ENCODE assay signal across 9 cellular contexts in genomic region chr3:15794303-15794771, GRCh38. TPM values are rescaled to one million over a fixed set of nuclear protein-coding genes. Genes with fewer than 3 reads are reported as not detected.
A peak's percentile ranks its signal among the peaks of the same experiment; 100 is the strongest.
DNase-seq lines count a peak whose midpoint lies in the region; ATAC-seq and TF ChIP-seq lines count a peak whose summit lies in the region.
"Had no signal": no experiment of that assay in that cellular context is flagged by ENCODE, and none has a peak within 500 bp of the region (broad histone marks: within the 10 kb centered on the region; RNA-seq: fewer than 3 reads in every experiment).

No MANE protein-coding gene starts in this region.

- POLR2A ChIA-PET in activated CD4-positive, alpha-beta memory T cell treated with anti-CD3 and anti-CD28 coated beads, Interleukin-2, amount 10 ng/mL, durations not matched to agents 7 days and 5 days (lab: Charles Lee), result interaction anchor here (1.4 to 1.5 kb wide), 2 partner anchors 11 to 17 kb away, joined by 3 to 4 read pairs; no protein-coding TSS in a partner anchor

- TF ChIP-seq CTCF in Calu3 (IDR thresholded peaks at IDR 0.05; ENCODE audit: unreplicated experiment) (no peak), lower lobe of right lung (IDR thresholded peaks at IDR 0.05) (no peak)

- H3K9me3 ChIP-seq in lower lobe of right lung, result no peaks in the 10 kb centered on the region

- no TSS peak for BruUV-seq in Calu3 (replicated peaks; lab: Mats Ljungman, UMichigan)

- ATAC-seq in HG03175 (IDR thresholded peaks at IDR 0.05; ENCODE audit: unreplicated experiment) (peak; percentile 38), lower lobe of right lung (peak; percentile 24 to 39), GM19324 (IDR thresholded peaks at IDR 0.05; ENCODE audit: low FRiP score, unreplicated experiment) (no peak), GM19397 (IDR thresholded peaks at IDR 0.05; ENCODE audit: unreplicated experiment) (no peak)
- ATAC-seq: HCT116 had no signal

- CTCF ChIA-PET in Calu3 (lab: Charles Lee), result no interaction called here
- CTCF ChIA-PET in activated CD4-positive, alpha-beta memory T cell treated with anti-CD3 and anti-CD28 coated beads, Interleukin-2, amount 10 ng/mL, durations not matched to agents 7 days and 5 days (lab: Charles Lee), result interaction anchor here (1.0 to 1.9 kb wide), 3 partner anchors 14 to 23 kb away, joined by 3 to 5 read pairs (median 4); no protein-coding TSS in a partner anchor

- no peaks in the 10 kb centered on the region for H3K36me3 ChIP-seq in lower lobe of right lung

- intact Hi-C loops in Calu3 (cut with micrococcal nuclease; ENCODE audit: unreplicated experiment) (no loop called here), lower lobe of right lung (cut with DNase I) (no loop called here)

- H3K4me1 ChIP-seq in lower lobe of right lung, result peaks cover 38% of the 10 kb centered on the region

- no peak overlapping the region for H3K27ac Mint-ChIP-seq in Calu3 (ENCODE audit: unreplicated experiment)
- H3K27ac Mint-ChIP-seq in activated CD4-positive, alpha-beta memory T cell treated with anti-CD3 and anti-CD28 coated beads, Interleukin-2, amount 10 ng/mL, durations not matched to agents 7 days and 5 days, result peak overlapping the region; percentile 81

- no peaks in the 10 kb centered on the region for H3K4me1 Mint-ChIP-seq in Calu3 (ENCODE audit: low read depth, unreplicated experiment)
- peaks cover 72% of the 10 kb centered on the region for H3K4me1 Mint-ChIP-seq in activated CD4-positive, alpha-beta memory T cell treated with anti-CD3 and anti-CD28 coated beads, Interleukin-2, amount 10 ng/mL, durations not matched to agents 7 days and 5 days

- H3K9me3 Mint-ChIP-seq in Calu3 (ENCODE audit: low read depth, unreplicated experiment), result peaks cover 5% of the 10 kb centered on the region
- H3K9me3 Mint-ChIP-seq in activated CD4-positive, alpha-beta memory T cell treated with anti-CD3 and anti-CD28 coated beads, Interleukin-2, amount 10 ng/mL, durations not matched to agents 7 days and 5 days, result peaks cover 2% of the 10 kb centered on the region

- H3K4me3 ChIP-seq in lower lobe of right lung, result peak overlapping the region; percentile 48

- H3K27ac ChIP-seq in lower lobe of right lung, result peak overlapping the region; percentile 83

- no peaks in the 10 kb centered on the region for H3K27me3 ChIP-seq in lower lobe of right lung (ENCODE audit: low read depth)

- no peak for DNase-seq in Calu3
- DNase-seq in activated CD4-positive, alpha-beta memory T cell treated with anti-CD3 and anti-CD28 coated beads, Interleukin-2, amount 10 ng/mL, durations not matched to agents 7 days and 5 days, result no peak
- no peak for DNase-seq in lower lobe of right lung
- DNase-seq in NCI-H345 treated with DMSO at 0.1 percent for 48 hours (lab: John Stamatoyannopoulos, UW; ENCODE audit: unreplicated experiment), result no peak
- no peak for DNase-seq in iPS-NIHi7 (ENCODE audit: extremely low spot score)

- peak overlapping the region; percentile 34 for H3K4me3 Mint-ChIP-seq in Calu3 (ENCODE audit: low read depth, unreplicated experiment)
- H3K4me3 Mint-ChIP-seq in activated CD4-positive, alpha-beta memory T cell treated with anti-CD3 and anti-CD28 coated beads, Interleukin-2, amount 10 ng/mL, durations not matched to agents 7 days and 5 days, result peak overlapping the region; percentile 71

- peaks cover 21% of the 10 kb centered on the region for H3K36me3 Mint-ChIP-seq in Calu3 (ENCODE audit: insufficient read depth, unreplicated experiment)
- peaks cover 47% of the 10 kb centered on the region for H3K36me3 Mint-ChIP-seq in activated CD4-positive, alpha-beta memory T cell treated with anti-CD3 and anti-CD28 coated beads, Interleukin-2, amount 10 ng/mL, durations not matched to agents 7 days and 5 days (ENCODE audit: low read depth)

- H3K27me3 Mint-ChIP-seq in Calu3 (ENCODE audit: unreplicated experiment), result no peaks in the 10 kb centered on the region
- H3K27me3 Mint-ChIP-seq in activated CD4-positive, alpha-beta memory T cell treated with anti-CD3 and anti-CD28 coated beads, Interleukin-2, amount 10 ng/mL, durations not matched to agents 7 days and 5 days, result no peaks in the 10 kb centered on the region

RNA-seq across cellular contexts. Expression of gene ANKRD28, which starts 3.4 kb away (rescaled TPM):
- total RNA-seq in Calu3 (2022) (54.2 and 57.7 TPM in 2 replicates), lower lobe of right lung (57.2 TPM)
- 10 to 100 TPM; 56.5 to 56.6 TPM for total RNA-seq in activated CD4-positive, alpha-beta memory T cell treated with anti-CD3 and anti-CD28 coated beads, Interleukin-2, amount 10 ng/mL, durations not matched to agents 7 days and 5 days

Comparison
In these comparisons a context has a peak if more than half of its experiments do, and no peak if none do; other contexts are left out.
1. ATAC-seq: peak in HG03175 (single experiment) and lower lobe of right lung (2 of 2); none in GM19324 (single experiment) and GM19397 (single experiment).